ENCODE assay signal across 24 cellular contexts in the genomic region with DNA sequence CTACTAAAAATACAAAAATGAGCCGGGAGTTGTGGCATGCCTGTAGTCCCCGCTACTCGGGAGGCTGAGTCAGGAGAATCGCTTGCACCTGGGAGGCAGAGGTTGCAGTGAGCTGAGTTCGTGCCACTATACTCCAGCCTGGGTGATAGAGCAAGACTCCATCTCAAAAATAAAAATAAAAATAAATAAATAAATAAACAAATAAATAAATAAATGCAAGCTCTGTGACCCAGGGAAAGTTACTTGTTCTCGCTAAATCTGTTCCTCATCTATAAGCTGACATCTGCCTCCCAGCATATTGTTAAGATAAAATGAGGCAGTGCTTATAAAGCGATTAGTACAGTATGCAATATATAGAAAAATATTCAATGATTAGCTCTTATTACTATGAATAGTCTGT.
"Had no signal": no experiment of that assay in that cellular context is flagged by ENCODE, and none has a peak within 500 bp of the region (broad histone marks: within the 10 kb centered on the region; RNA-seq: fewer than 3 reads in every experiment).

No MANE protein-coding gene starts in this region.

- ATAC-seq: natural killer cell treated with Interleukin-12 subunit alpha and Interleukin-12 subunit beta and Interleukin-15 and Interleukin-18, amount 100 ng/mL, for 72 hours; pancreas; right lobe of liver; stimulated activated effector memory CD8-positive, alpha-beta T cell treated with anti-CD3 and anti-CD28 coated beads, Interleukin-12 subunit alpha, Interleukin-12 subunit beta, amount 100 ng/mL, for 72 hours had no signal

- H3K27me3 ChIP-seq: colonic mucosa, esophagus squamous epithelium, neutrophil, pancreas, right lobe of liver, stomach, testis, vagina had no signal

- DNase-seq: colonic mucosa; dermis blood vessel endothelial cell; effector memory CD4-positive, alpha-beta T cell; esophagus squamous epithelium; foreskin melanocyte; head of caudate nucleus; naive B cell; pancreas; retina; right lobe of liver; stimulated activated CD4-positive, alpha-beta T cell treated with anti-CD3 and anti-CD28 coated beads, Interleukin-2, amount 100 ng/mL, for 24 hours; stimulated activated CD4-positive, alpha-beta T cell treated with anti-CD3 and anti-CD28 coated beads, Interleukin-4, amount 100 ng/mL, for 24 hours; stimulated activated naive CD4-positive, alpha-beta T cell treated with Interleukin-2 at 50 U/mL for 16 hours; stomach; substantia nigra; testis; trophoblast cell had no signal

- H3K36me3 ChIP-seq: colonic mucosa, esophagus squamous epithelium, neutrophil, pancreas, right lobe of liver, stomach, vagina had no signal

- H3K9me3 ChIP-seq: colonic mucosa, esophagus squamous epithelium, neutrophil, pancreas, right lobe of liver, stomach, testis, vagina had no signal

- H3K4me1 ChIP-seq: testis had no signal

- FAIRE-seq: endothelial cell of umbilical vein, keratinocyte, pancreas had no signal

- H3K27ac ChIP-seq: colonic mucosa, neutrophil, pancreas, right lobe of liver, testis, vagina had no signal

- H3K4me3 ChIP-seq: colonic mucosa, esophagus squamous epithelium, lung, pancreas, right lobe of liver, stomach, testis, vagina had no signal
